In the genomic region with DNA sequence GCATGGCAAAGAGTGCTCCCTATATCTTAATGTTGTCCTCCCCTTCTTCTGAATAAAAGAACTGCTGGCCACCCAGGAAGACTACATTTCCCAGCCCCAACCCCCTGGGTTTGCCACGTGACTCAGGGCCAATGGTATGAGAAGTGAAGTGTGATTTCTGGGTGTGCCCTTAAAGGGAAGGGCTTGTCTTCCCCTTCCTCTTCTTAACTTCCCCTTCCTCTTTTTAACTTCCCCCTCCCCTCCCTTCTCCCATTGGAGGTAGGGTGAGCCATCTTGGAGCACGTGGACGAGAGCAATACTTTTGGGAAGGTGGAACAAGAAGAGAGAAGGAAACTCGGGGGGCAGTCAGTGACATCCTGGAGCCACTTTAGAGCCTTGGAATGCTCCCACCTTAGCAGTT, we compare ENCODE assay signal across 16 cellular contexts. TPM values are rescaled to one million over a fixed set of nuclear protein-coding genes. Genes with fewer than 3 reads are reported as not detected.
A peak's percentile ranks its signal among the peaks of the same experiment; 100 is the strongest.
DNase-seq lines count a peak whose midpoint lies in the region; ATAC-seq and TF ChIP-seq lines count a peak whose summit lies in the region.
"Had no signal": no experiment of that assay in that cellular context is flagged by ENCODE, and none has a peak within 500 bp of the region (broad histone marks: within the 10 kb centered on the region; RNA-seq: fewer than 3 reads in every experiment).

No MANE protein-coding gene starts in this region.

- no peaks in the 10 kb centered on the region for H3K9me3 Mint-ChIP-seq in activated naive CD4-positive, alpha-beta T cell treated with anti-CD3 and anti-CD28 coated beads, Interleukin-2, amount 10 ng/mL, durations not matched to agents 7 days and 5 days
- no peaks in the 10 kb centered on the region for H3K9me3 Mint-ChIP-seq in activated CD4-positive, alpha-beta T cell treated with anti-CD3 and anti-CD28 coated beads, Interleukin-2, amount 10 ng/mL, durations not matched to agents 24 days and 14 days

- no peaks in the 10 kb centered on the region for H3K36me3 ChIP-seq in right atrium auricular region
- H3K36me3 ChIP-seq: HAP-1 had no signal

- H3K4me1 ChIP-seq in right atrium auricular region: peaks cover 0 to 17% of the 10 kb centered on the region in 2 donors
- H3K4me1 ChIP-seq: HAP-1 had no signal

- no peak for DNase-seq in Right ventricle myocardium superior
- DNase-seq in right atrium auricular region (ENCODE audit: low spot score): no peak
- DNase-seq in RPMI8226: peak; percentile 11
- peak; percentile 35 for DNase-seq in globus pallidus (ENCODE audit: low spot score)
- no peak for DNase-seq in sciatic nerve (ENCODE audit: low spot score)
- no peak for DNase-seq in activated naive CD4-positive, alpha-beta T cell treated with anti-CD3 and anti-CD28 coated beads, Interleukin-2, amount 10 ng/mL, durations not matched to agents 7 days and 5 days
- DNase-seq in GM20000 (ENCODE audit: low spot score): no peak
- no peak for DNase-seq in activated CD4-positive, alpha-beta T cell treated with anti-CD3 and anti-CD28 coated beads, Interleukin-2, amount 10 ng/mL, durations not matched to agents 24 days and 14 days
- DNase-seq: CD8-positive, alpha-beta T cell; DND-41; NCI-H1694 treated with DMSO at 0.1 percent for 48 hours; occipital lobe had no signal

- CTCF ChIA-PET in activated naive CD4-positive, alpha-beta T cell treated with anti-CD3 and anti-CD28 coated beads, Interleukin-2, amount 10 ng/mL, durations not matched to agents 7 days and 5 days (lab: Charles Lee): no interaction called here

- H3K4me1 Mint-ChIP-seq in activated naive CD4-positive, alpha-beta T cell treated with anti-CD3 and anti-CD28 coated beads, Interleukin-2, amount 10 ng/mL, durations not matched to agents 7 days and 5 days: no peaks in the 10 kb centered on the region
- no peaks in the 10 kb centered on the region for H3K4me1 Mint-ChIP-seq in activated CD4-positive, alpha-beta T cell treated with anti-CD3 and anti-CD28 coated beads, Interleukin-2, amount 10 ng/mL, durations not matched to agents 24 days and 14 days

- H3K27me3 Mint-ChIP-seq in activated naive CD4-positive, alpha-beta T cell treated with anti-CD3 and anti-CD28 coated beads, Interleukin-2, amount 10 ng/mL, durations not matched to agents 7 days and 5 days: peaks cover 42% of the 10 kb centered on the region
- peaks cover 12% of the 10 kb centered on the region for H3K27me3 Mint-ChIP-seq in activated CD4-positive, alpha-beta T cell treated with anti-CD3 and anti-CD28 coated beads, Interleukin-2, amount 10 ng/mL, durations not matched to agents 24 days and 14 days

- H3K4me3 ChIP-seq in right atrium auricular region: no peak overlapping the region
- H3K4me3 ChIP-seq: HAP-1 had no signal

- H3K9me3 ChIP-seq in right atrium auricular region: no peaks in the 10 kb centered on the region
- H3K9me3 ChIP-seq: HAP-1 had no signal

- no peaks in the 10 kb centered on the region for H3K27me3 ChIP-seq in right atrium auricular region

- intact Hi-C loops in Right ventricle myocardium superior (cut with DNase I) (no loop called here), sciatic nerve (cut with DNase I) (no loop called here)
- intact Hi-C loops in activated CD4-positive, alpha-beta T cell treated with anti-CD3 and anti-CD28 coated beads, Interleukin-2, amount 10 ng/mL, durations not matched to agents 24 days and 14 days (cut with micrococcal nuclease): no loop called here

- no peak overlapping the region for H3K27ac Mint-ChIP-seq in activated naive CD4-positive, alpha-beta T cell treated with anti-CD3 and anti-CD28 coated beads, Interleukin-2, amount 10 ng/mL, durations not matched to agents 7 days and 5 days
- no peak overlapping the region for H3K27ac Mint-ChIP-seq in activated CD4-positive, alpha-beta T cell treated with anti-CD3 and anti-CD28 coated beads, Interleukin-2, amount 10 ng/mL, durations not matched to agents 24 days and 14 days
- H3K27ac Mint-ChIP-seq: CD8-positive, alpha-beta T cell had no signal

- peak overlapping the region in 1 of 2 donors; percentile 13 for H3K27ac ChIP-seq in right atrium auricular region

- H3K36me3 Mint-ChIP-seq in activated naive CD4-positive, alpha-beta T cell treated with anti-CD3 and anti-CD28 coated beads, Interleukin-2, amount 10 ng/mL, durations not matched to agents 7 days and 5 days: no peaks in the 10 kb centered on the region
- H3K36me3 Mint-ChIP-seq in activated CD4-positive, alpha-beta T cell treated with anti-CD3 and anti-CD28 coated beads, Interleukin-2, amount 10 ng/mL, durations not matched to agents 24 days and 14 days (ENCODE audit: low read depth): no peaks in the 10 kb centered on the region
- H3K36me3 Mint-ChIP-seq: CD8-positive, alpha-beta T cell had no signal

- no peak for TF ChIP-seq CTCF in right atrium auricular region (IDR thresholded peaks at IDR 0.05)
- TF ChIP-seq CTCF in GM20000 (IDR thresholded peaks at IDR 0.05; ENCODE audit: extremely low read depth, missing control alignments): no peak

- no peak overlapping the region for H3K4me3 Mint-ChIP-seq in activated naive CD4-positive, alpha-beta T cell treated with anti-CD3 and anti-CD28 coated beads, Interleukin-2, amount 10 ng/mL, durations not matched to agents 7 days and 5 days
- H3K4me3 Mint-ChIP-seq in activated CD4-positive, alpha-beta T cell treated with anti-CD3 and anti-CD28 coated beads, Interleukin-2, amount 10 ng/mL, durations not matched to agents 24 days and 14 days: no peak overlapping the region
- H3K4me3 Mint-ChIP-seq: CD8-positive, alpha-beta T cell had no signal

- ATAC-seq in Right ventricle myocardium superior (ENCODE audit: poor library complexity) (peak; percentile 36), sciatic nerve (peak; percentile 72)
- ATAC-seq: CD8-positive, alpha-beta T cell; SK-N-SH treated with all-trans-retinoic acid at 6 μM for 48 hours had no signal

RNA-seq across cellular contexts. Expression of gene KBTBD12, which starts 6.8 kb away (rescaled TPM):
- total RNA-seq in Right ventricle myocardium superior: 29.4 TPM
- 1 to 10 TPM; 1.5 to 4.4 TPM for total RNA-seq in right atrium auricular region
- 1.1 TPM for total RNA-seq in sciatic nerve
- total RNA-seq in activated CD4-positive, alpha-beta T cell treated with anti-CD3 and anti-CD28 coated beads, Interleukin-2, amount 10 ng/mL, durations not matched to agents 24 days and 14 days: not detected in 2 replicates
- total RNA-seq: activated CD8-positive, alpha-beta memory T cell treated with anti-CD3 and anti-CD28 coated beads for 36 hours; CD8-positive, alpha-beta T cell; NCI-H460 had no signal

Comparison
In these comparisons a context has a peak if more than half of its experiments do, and no peak if none do; other contexts are left out.
1. DNase-seq: peak in RPMI8226 (single experiment) and globus pallidus (single experiment); none in Right ventricle myocardium superior (single experiment), right atrium auricular region (single experiment), sciatic nerve (single experiment), activated naive CD4-positive, alpha-beta T cell treated with anti-CD3 and anti-CD28 coated beads, Interleukin-2, amount 10 ng/mL, durations not matched to agents 7 days and 5 days (single experiment), GM20000 (single experiment) and activated CD4-positive, alpha-beta T cell treated with anti-CD3 and anti-CD28 coated beads, Interleukin-2, amount 10 ng/mL, durations not matched to agents 24 days and 14 days (single experiment).